In genomic region chr2:61371027-61371426, GRCh38 we compare ENCODE assay signal across 1 cellular context.
TF ChIP-seq lines count a peak whose summit lies in the region.

No MANE protein-coding gene starts in this region.

TF ChIP-seq in IMR-90, 13 proteins besides CTCF, POLR2A, EP300 and RAD21 (continued from another document):
- no peak for TF ChIP-seq ELK1 (IDR thresholded peaks at IDR 0.05; ENCODE audit: borderline replicate concordance, low read depth, low read length)
- TF ChIP-seq RCOR1 (IDR thresholded peaks at IDR 0.05; ENCODE audit: insufficient replicate concordance, low read length) = no peak
